Comparison of ENCODE assay signal across 8 cellular contexts in genomic region chr2:203814661-203815540, GRCh38. TPM values are rescaled to one million over a fixed set of nuclear protein-coding genes. Genes with fewer than 3 reads are reported as not detected.
A peak's percentile ranks its signal among the peaks of the same experiment; 100 is the strongest.
DNase-seq lines count a peak whose midpoint lies in the region; ATAC-seq and TF ChIP-seq lines count a peak whose summit lies in the region.

No MANE protein-coding gene starts in this region.

- peak overlapping the region; percentile 40 for H3K4me3 Mint-ChIP-seq in osteocyte (ENCODE audit: unreplicated experiment)

- no peak overlapping the region for H3K4me3 ChIP-seq in LNCaP clone FGC (ENCODE audit: low read depth, low read length)
- no peak overlapping the region for H3K4me3 ChIP-seq in Panc1 (ENCODE audit: low read depth in 2 of 2, low read length in 2 of 2)
- peak overlapping the region in 1 of 2 donors; percentile 7 for H3K4me3 ChIP-seq in foreskin fibroblast (ENCODE audit: low read depth in 1 of 2, low read length in 2 of 2)

- no peaks in the 10 kb centered on the region for H3K36me3 Mint-ChIP-seq in osteocyte (ENCODE audit: unreplicated experiment)

- in situ Hi-C loops in Panc1 (cut with HindIII; ENCODE audit: low pct_unique_long_range_greater_than_20kb, low sequenced_read_pairs): no loop called here

- H3K27ac ChIP-seq in Panc1 (ENCODE audit: low read length): no peak overlapping the region

- H3K9me3 ChIP-seq in Panc1 (ENCODE audit: control insufficient read depth, insufficient read depth, low read depth, low read length): no peaks in the 10 kb centered on the region

- POLR2A ChIA-PET in Panc1 (lab: Charles Lee): no interaction called here

- H3K4me1 ChIP-seq in Panc1 (ENCODE audit: control insufficient read depth, insufficient read depth, low read length): 0 out of 2 replicates have a peak, but pooled peaks cover 2% of the 10 kb centered on the region

- H3K27ac Mint-ChIP-seq in osteocyte (ENCODE audit: unreplicated experiment): no peak overlapping the region

- no TSS peak for BruUV-seq in Panc1 (replicated peaks; lab: Mats Ljungman, UMichigan)

- H3K4me1 Mint-ChIP-seq in osteocyte (ENCODE audit: unreplicated experiment): peaks cover 25% of the 10 kb centered on the region

- no peaks in the 10 kb centered on the region for H3K9me3 Mint-ChIP-seq in osteocyte (ENCODE audit: unreplicated experiment)

- intact Hi-C loops in Panc1 (cut with micrococcal nuclease; ENCODE audit: unreplicated experiment): loop anchor here (10.0 kb wide), 2 partner anchors 160 to 360 kb away; no protein-coding TSS in a partner anchor

- H3K27me3 Mint-ChIP-seq in osteocyte (ENCODE audit: unreplicated experiment): peaks cover 12% of the 10 kb centered on the region

- peaks cover 11% of the 10 kb centered on the region for H3K27me3 ChIP-seq in Panc1 (ENCODE audit: control insufficient read depth, insufficient read depth, low read length)

- H3K36me3 ChIP-seq in Panc1 (ENCODE audit: control insufficient read depth, insufficient read depth, low read length): no peaks in the 10 kb centered on the region

- peak; percentile 88 for ATAC-seq in GM21723 (IDR thresholded peaks at IDR 0.05; ENCODE audit: unreplicated experiment)
- ATAC-seq in Panc1: peak; percentile 93
- ATAC-seq in GM18873 (IDR thresholded peaks at IDR 0.05; ENCODE audit: low FRiP score, unreplicated experiment): no peak

- CTCF ChIA-PET in Panc1 (lab: Charles Lee): interaction anchor here (0.6 to 1.1 kb wide), 4 partner anchors 43 to 361 kb away, joined by 3 to 7 read pairs (median 4); no protein-coding TSS in a partner anchor

- TF ChIP-seq CTCF in LNCaP clone FGC (IDR thresholded peaks at IDR 0.05; ENCODE audit: control insufficient read depth, extremely low read depth, insufficient read depth): peak; percentile 78
- peak; percentile 79 for TF ChIP-seq CTCF in Panc1 (IDR thresholded peaks at IDR 0.05)
- peak; percentile 66 for TF ChIP-seq CTCF in foreskin fibroblast (IDR thresholded peaks at IDR 0.05; ENCODE audit: low read depth, low read length)
- peak; percentile 85 for TF ChIP-seq CTCF in osteocyte (IDR thresholded peaks at IDR 0.05)

- peak; percentile 74 for DNase-seq in EL
- peak; percentile 43 for DNase-seq in LNCaP clone FGC (ENCODE audit: low read depth)
- peak; percentile 47 for DNase-seq in Panc1 (ENCODE audit: low read depth, low spot score)
- peak; percentile 33 for DNase-seq in activated T-helper 9 cell treated with anti-CD3 and anti-CD28 coated beads, Interleukin-2, amount 50 U/mL, for 16 hours (ENCODE audit: low read depth)
- DNase-seq in foreskin fibroblast: peak; percentile 71 to 88
- peak; percentile 81 for DNase-seq in osteocyte (ENCODE audit: extremely low spot score, unreplicated experiment)

RNA-seq across cellular contexts. Expression of gene CTLA4, which starts 52.7 kb away (rescaled TPM):
- total RNA-seq in Panc1 (2021; ENCODE audit: unreplicated experiment) (0.08 TPM), osteocyte (not detected in 2 replicates)
- not detected for polyA plus RNA-seq in Panc1 (2012; ENCODE audit: insufficient read length)
